In genomic region chr11:83166193-83166866, GRCh38 we compare ENCODE assay signal across 19 cellular contexts. TPM values are rescaled to one million over a fixed set of nuclear protein-coding genes. Genes with fewer than 3 reads are reported as not detected.
A peak's percentile ranks its signal among the peaks of the same experiment; 100 is the strongest.
DNase-seq lines count a peak whose midpoint lies in the region; ATAC-seq and TF ChIP-seq lines count a peak whose summit lies in the region.
"Had no signal": no experiment of that assay in that cellular context is flagged by ENCODE, and none has a peak within 500 bp of the region (broad histone marks: within the 10 kb centered on the region; RNA-seq: fewer than 3 reads in every experiment).

No MANE protein-coding gene starts in this region.

- no peaks in the 10 kb centered on the region for H3K9me3 Mint-ChIP-seq in activated CD8-positive, alpha-beta memory T cell treated with anti-CD3 and anti-CD28 coated beads, Interleukin-2, amount 10 ng/mL, durations not matched to agents 7 days and 5 days (ENCODE audit: low read depth)
- no peaks in the 10 kb centered on the region for H3K9me3 Mint-ChIP-seq in Caco-2 (ENCODE audit: unreplicated experiment)
- H3K9me3 Mint-ChIP-seq in T-cell, result peaks cover 0 to 6% (median 0%) of the 10 kb centered on the region in 3 donors
- H3K9me3 Mint-ChIP-seq in mesothelial cell of epicardium, result peaks cover 20% of the 10 kb centered on the region

- CTCF ChIA-PET in activated CD8-positive, alpha-beta memory T cell treated with anti-CD3 and anti-CD28 coated beads, Interleukin-2, amount 10 ng/mL, durations not matched to agents 7 days and 5 days (lab: Charles Lee), result no interaction called here
- CTCF ChIA-PET in Caco-2 (lab: Charles Lee), result no interaction called here
- CTCF ChIA-PET in T-cell (lab: Charles Lee), result interaction anchor here in 1 of 2 donors (0.5 kb wide), 1 partner anchor 14 kb away, joined by 6 read pairs; no protein-coding TSS in a partner anchor

- no peak for ATAC-seq in activated CD8-positive, alpha-beta memory T cell treated with anti-CD3 and anti-CD28 coated beads, Interleukin-2, amount 10 ng/mL, durations not matched to agents 7 days and 5 days
- ATAC-seq in T-cell (replicated peaks in 1 of 4) (no peak), GM18520 (IDR thresholded peaks at IDR 0.05; ENCODE audit: unreplicated experiment) (no peak)

- peaks cover 70% of the 10 kb centered on the region for H3K36me3 Mint-ChIP-seq in activated CD8-positive, alpha-beta memory T cell treated with anti-CD3 and anti-CD28 coated beads, Interleukin-2, amount 10 ng/mL, durations not matched to agents 7 days and 5 days
- H3K36me3 Mint-ChIP-seq in Caco-2 (ENCODE audit: insufficient read depth, unreplicated experiment) (peaks cover 98% of the 10 kb centered on the region), T-cell (peaks cover 72% of the 10 kb centered on the region), mesothelial cell of epicardium (peaks cover 47% of the 10 kb centered on the region)

- TSS peak; percentile 1 for BruUV-seq in Caco-2 (replicated peaks; lab: Mats Ljungman, UMichigan)

- TF ChIP-seq CTCF in Caco-2 (IDR thresholded peaks at IDR 0.05; ENCODE audit: insufficient read depth in 1 of 2, low read depth in 1 of 2, low read length in 1 of 2, severe bottlenecking in 1 of 2, unreplicated experiment in 1 of 2), result no peak
- TF ChIP-seq CTCF in mesothelial cell of epicardium (IDR thresholded peaks at IDR 0.05; ENCODE audit: unreplicated experiment), result no peak

- no peaks in the 10 kb centered on the region for H3K27me3 ChIP-seq in Caco-2 (replicated peaks; ENCODE audit: control insufficient read depth, insufficient read depth, low read length)
- H3K27me3 ChIP-seq: neutrophil, SJSA1, vagina had no signal

- no peaks in the 10 kb centered on the region; the same call in 1 of the 2 replicates for H3K4me1 ChIP-seq in Caco-2

- DNase-seq in activated CD8-positive, alpha-beta memory T cell treated with anti-CD3 and anti-CD28 coated beads, Interleukin-2, amount 10 ng/mL, durations not matched to agents 7 days and 5 days, result no peak
- DNase-seq in activated CD8-positive, alpha-beta memory T cell treated with anti-CD3 and anti-CD28 coated beads, Interleukin-2, amount 50 U/mL, for 48 hours, result no peak
- no peak for DNase-seq in Caco-2
- DNase-seq in T-cell, result no peak
- DNase-seq in mesothelial cell of epicardium (ENCODE audit: low spot score in 2 of 2, unreplicated experiment in 2 of 2), result no peak
- no peak for DNase-seq in stimulated activated naive CD4-positive, alpha-beta T cell treated with Interleukin-2 at 50 U/mL for 16 hours (lab: John Stamatoyannopoulos, UW)
- no peak for DNase-seq in activated effector memory CD4-positive, alpha-beta T cell treated with Interleukin-2 at 50 U/mL for 16 hours
- DNase-seq: foreskin fibroblast, GM23248, hippocampal formation, NCI-H1048, NCI-H2029 treated with DMSO at 0.1 percent for 48 hours, NCI-H524 treated with DMSO at 0.1 percent for 48 hours, OCI-M1, retina had no signal

- peak overlapping the region; percentile 42 for H3K27ac Mint-ChIP-seq in activated CD8-positive, alpha-beta memory T cell treated with anti-CD3 and anti-CD28 coated beads, Interleukin-2, amount 10 ng/mL, durations not matched to agents 7 days and 5 days
- peak overlapping the region; percentile 5 for H3K27ac Mint-ChIP-seq in Caco-2 (ENCODE audit: unreplicated experiment)
- H3K27ac Mint-ChIP-seq in T-cell, result peak overlapping the region; percentile 50 to 62
- peak overlapping the region; percentile 48 for H3K27ac Mint-ChIP-seq in mesothelial cell of epicardium

- H3K4me3 Mint-ChIP-seq in activated CD8-positive, alpha-beta memory T cell treated with anti-CD3 and anti-CD28 coated beads, Interleukin-2, amount 10 ng/mL, durations not matched to agents 7 days and 5 days, result no peak overlapping the region
- H3K4me3 Mint-ChIP-seq in Caco-2 (ENCODE audit: unreplicated experiment) (no peak overlapping the region), T-cell (peak overlapping the region in 1 of 3 donors; percentile 37), mesothelial cell of epicardium (no peak overlapping the region)

- no peaks in the 10 kb centered on the region for H3K27me3 Mint-ChIP-seq in activated CD8-positive, alpha-beta memory T cell treated with anti-CD3 and anti-CD28 coated beads, Interleukin-2, amount 10 ng/mL, durations not matched to agents 7 days and 5 days
- H3K27me3 Mint-ChIP-seq in Caco-2 (ENCODE audit: insufficient read depth, unreplicated experiment) (no peaks in the 10 kb centered on the region), T-cell (no peaks in the 10 kb centered on the region), mesothelial cell of epicardium (ENCODE audit: low read depth) (no peaks in the 10 kb centered on the region)

- intact Hi-C loops in Caco-2 (cut with micrococcal nuclease; ENCODE audit: unreplicated experiment), result no loop called here

- POLR2A ChIA-PET in Caco-2 (lab: Charles Lee), result interaction anchor here (0.6 kb wide), 1 partner anchor 9 kb away, joined by 3 read pairs; the partner anchor contains the start of gene PCF11
- POLR2A ChIA-PET in T-cell (lab: Charles Lee), result no interaction called here

- no peak overlapping the region for H3K4me3 ChIP-seq in Caco-2 (ENCODE audit: low read depth, low read length)
- H3K4me3 ChIP-seq: GM23248, SJSA1, vagina had no signal

- peaks cover 14% of the 10 kb centered on the region; the same call in 1 of the 2 replicates for H3K36me3 ChIP-seq in Caco-2 (ENCODE audit: control insufficient read depth, insufficient read depth, low read length)

- peaks cover 65% of the 10 kb centered on the region for H3K4me1 Mint-ChIP-seq in activated CD8-positive, alpha-beta memory T cell treated with anti-CD3 and anti-CD28 coated beads, Interleukin-2, amount 10 ng/mL, durations not matched to agents 7 days and 5 days
- H3K4me1 Mint-ChIP-seq in Caco-2 (ENCODE audit: low read depth, unreplicated experiment) (peaks cover 10% of the 10 kb centered on the region), T-cell (peaks cover 82 to 90% (median 86%) of the 10 kb centered on the region in 3 donors), mesothelial cell of epicardium (peaks cover 29% of the 10 kb centered on the region)

- H3K9me3 ChIP-seq in Caco-2, result no peaks in the 10 kb centered on the region
- H3K9me3 ChIP-seq: neutrophil, SJSA1, vagina had no signal

RNA-seq across cellular contexts. Expression of gene PCF11, which starts 9.4 kb away (rescaled TPM):
- total RNA-seq in activated CD8-positive, alpha-beta memory T cell treated with anti-CD3 and anti-CD28 coated beads, Interleukin-2, amount 10 ng/mL, durations not matched to agents 7 days and 5 days, result 10 to 100 TPM; 71.6 to 85.0 TPM
- 78.4 and 78.5 TPM in 2 replicates for total RNA-seq in Caco-2 (2022)
- 100 to 1,000 TPM; 130 to 164 (median 151) TPM for total RNA-seq in T-cell
- 73.2 to 77.1 TPM (median 74.2 TPM) in 3 replicates for total RNA-seq in mesothelial cell of epicardium

RNA-seq across cellular contexts. Expression of gene ANKRD42, which starts 27.2 kb away (rescaled TPM):
- total RNA-seq in activated CD8-positive, alpha-beta memory T cell treated with anti-CD3 and anti-CD28 coated beads, Interleukin-2, amount 10 ng/mL, durations not matched to agents 7 days and 5 days, result 1 to 10 TPM; 1.6 to 1.9 TPM
- 8.3 and 9.0 TPM in 2 replicates for total RNA-seq in Caco-2 (2022)
- 1 to 10 TPM; 6.2 to 9.7 (median 7.9) TPM for total RNA-seq in T-cell
- total RNA-seq in mesothelial cell of epicardium, result 6.9 to 7.8 TPM (median 7.0 TPM) in 3 replicates

Comparison
In these comparisons a context has a peak if more than half of its experiments do, and no peak if none do; other contexts are left out.
1. H3K27ac Mint-ChIP-seq: peak in every context shown above with its lines; median percentile 56 in T-cell; 48 in mesothelial cell of epicardium; 42 in activated CD8-positive, alpha-beta memory T cell treated with anti-CD3 and anti-CD28 coated beads, Interleukin-2, amount 10 ng/mL, durations not matched to agents 7 days and 5 days; 5 in Caco-2.